Comparison of ENCODE assay signal across 9 cellular contexts in the genomic region with DNA sequence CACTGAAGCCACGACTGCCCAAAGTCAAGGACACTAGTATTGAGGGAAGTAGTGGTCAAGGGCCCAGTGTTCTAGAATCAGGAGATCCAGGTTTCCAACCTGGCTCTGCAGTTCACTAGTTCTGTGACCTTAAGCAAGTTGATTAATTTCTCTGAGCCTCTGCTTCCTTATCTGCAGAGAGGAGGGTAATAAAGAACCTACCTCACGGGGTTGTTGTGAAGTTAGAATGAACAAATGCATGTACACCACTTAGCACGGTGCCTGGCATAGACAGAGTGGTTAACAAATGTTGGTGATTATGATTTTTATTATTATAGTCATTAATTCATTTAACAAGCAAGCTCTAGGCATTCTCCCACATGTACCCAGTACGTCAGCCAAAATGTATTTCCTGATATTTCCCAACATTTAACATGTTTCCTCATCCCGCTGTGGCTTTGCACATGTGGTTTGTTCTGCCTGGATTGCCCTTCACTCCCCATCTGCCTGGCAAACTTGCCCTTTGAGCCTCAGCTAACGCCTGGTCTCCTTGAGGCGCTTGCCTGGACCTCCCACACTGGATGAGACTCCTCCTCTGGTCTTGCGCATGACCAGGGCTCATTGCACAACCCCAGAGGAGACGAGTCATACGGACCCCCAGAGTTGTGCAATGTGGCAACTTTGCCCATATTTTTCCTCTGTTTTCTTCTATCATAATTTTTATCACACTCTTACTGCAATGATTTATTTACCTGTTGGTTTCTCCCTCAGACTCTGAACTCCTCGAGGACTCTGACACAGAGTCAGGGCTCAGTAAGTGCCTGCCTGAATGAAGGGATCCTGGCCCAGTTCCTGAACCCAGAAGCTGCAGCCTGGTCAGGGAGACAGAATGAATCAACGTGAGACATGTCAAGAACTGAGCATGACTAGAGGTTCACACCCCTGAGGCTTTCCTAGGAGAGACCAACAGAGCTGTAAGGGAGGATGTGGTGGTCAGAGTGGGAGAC. TPM values are rescaled to one million over a fixed set of nuclear protein-coding genes. Genes with fewer than 3 reads are reported as not detected.
DNase-seq lines count a peak whose midpoint lies in the region; ATAC-seq and TF ChIP-seq lines count a peak whose summit lies in the region.
"Had no signal": no experiment of that assay in that cellular context is flagged by ENCODE, and none has a peak within 500 bp of the region (broad histone marks: within the 10 kb centered on the region; RNA-seq: fewer than 3 reads in every experiment).

No MANE protein-coding gene starts in this region.

- CTCF ChIA-PET in naive thymus-derived CD4-positive, alpha-beta T cell (lab: Charles Lee) = no interaction called here

- H3K36me3 ChIP-seq in esophagus (ENCODE audit: control insufficient read depth in 2 of 2, insufficient read depth in 2 of 2, low read length in 1 of 2) = no peaks in the 10 kb centered on the region
- no peaks in the 10 kb centered on the region for H3K36me3 ChIP-seq in naive thymus-derived CD4-positive, alpha-beta T cell (ENCODE audit: control insufficient read depth in 2 of 3, insufficient read depth in 3 of 3, low read length in 3 of 3)

- DNase-seq in AG10803 (ENCODE audit: low read depth) (peak; percentile 100), NCI-H1694 treated with DMSO at 0.1 percent for 48 hours (lab: John Stamatoyannopoulos, UW) (peak; percentile 100), NCI-H2171 (lab: John Stamatoyannopoulos, UW) (no peak), erythroblast (lab: John Stamatoyannopoulos, UW) (no peak), NCI-H2107 treated with DMSO at 0.1 percent for 48 hours (lab: John Stamatoyannopoulos, UW; ENCODE audit: unreplicated experiment) (no peak), NCI-H524 treated with DMSO at 0.1 percent for 48 hours (lab: John Stamatoyannopoulos, UW) (no peak)
- no peak for DNase-seq in naive thymus-derived CD4-positive, alpha-beta T cell
- DNase-seq: activated CD8-positive, alpha-beta memory T cell treated with anti-CD3 and anti-CD28 coated beads, Interleukin-2, amount 50 U/mL, for 4 hours had no signal

- no peaks in the 10 kb centered on the region for H3K9me3 ChIP-seq in esophagus (ENCODE audit: control insufficient read depth in 2 of 2, insufficient read depth in 1 of 2, low read depth in 1 of 2, low read length in 1 of 2)
- no peaks in the 10 kb centered on the region for H3K9me3 ChIP-seq in naive thymus-derived CD4-positive, alpha-beta T cell (ENCODE audit: control insufficient read depth in 2 of 3, low read length in 3 of 3)

- H3K27me3 Mint-ChIP-seq in naive thymus-derived CD4-positive, alpha-beta T cell = peaks cover 0 to 8% (median 3%) of the 10 kb centered on the region in 5 donors

- peaks cover 0 to 9% (median 0%) of the 10 kb centered on the region in 7 donors for H3K4me1 Mint-ChIP-seq in naive thymus-derived CD4-positive, alpha-beta T cell

- WGBS in esophagus, 2 donors = 30 to 35% methylated on average over 12 of the region's 12 CpGs

- no peak overlapping the region for H3K27ac Mint-ChIP-seq in naive thymus-derived CD4-positive, alpha-beta T cell

- peaks cover 0 to 3% of the 10 kb centered on the region in 2 donors for H3K4me1 ChIP-seq in esophagus (ENCODE audit: control insufficient read depth in 2 of 2, insufficient read depth in 2 of 2, low read length in 1 of 2)
- no peaks in the 10 kb centered on the region for H3K4me1 ChIP-seq in naive thymus-derived CD4-positive, alpha-beta T cell (ENCODE audit: control insufficient read depth in 2 of 2, insufficient read depth in 2 of 2, low read length in 2 of 2)

- H3K4me3 ChIP-seq in AG10803 (ENCODE audit: low read length) = no peak overlapping the region
- H3K4me3 ChIP-seq in esophagus (ENCODE audit: low read depth in 1 of 2, low read length in 2 of 2) = no peak overlapping the region
- no peak overlapping the region for H3K4me3 ChIP-seq in naive thymus-derived CD4-positive, alpha-beta T cell (ENCODE audit: low read length)

- intact Hi-C loops in naive thymus-derived CD4-positive, alpha-beta T cell (cut with micrococcal nuclease) = no loop called here

- no peak for TF ChIP-seq POLR2A in erythroblast (IDR thresholded peaks at IDR 0.05; ENCODE audit: low read length)

- POLR2A ChIA-PET in naive thymus-derived CD4-positive, alpha-beta T cell (lab: Charles Lee) = no interaction called here

- H3K27me3 ChIP-seq in esophagus (ENCODE audit: control insufficient read depth in 1 of 2, insufficient read depth in 2 of 2, low read length in 2 of 2) = no peaks in the 10 kb centered on the region
- H3K27me3 ChIP-seq in naive thymus-derived CD4-positive, alpha-beta T cell (ENCODE audit: control insufficient read depth in 2 of 2, insufficient read depth in 2 of 2, low read length in 2 of 2) = no peaks in the 10 kb centered on the region

- peak overlapping the region; percentile 61 to 81 for H3K27ac ChIP-seq in esophagus (ENCODE audit: low read depth in 2 of 2, low read length in 1 of 2)
- H3K27ac ChIP-seq in naive thymus-derived CD4-positive, alpha-beta T cell (ENCODE audit: low read depth, low read length) = no peak overlapping the region

- H3K36me3 Mint-ChIP-seq in naive thymus-derived CD4-positive, alpha-beta T cell = no peaks in the 10 kb centered on the region

- peak; percentile 82 for ATAC-seq in naive thymus-derived CD4-positive, alpha-beta T cell

- no peak overlapping the region for H3K4me3 Mint-ChIP-seq in naive thymus-derived CD4-positive, alpha-beta T cell

- no peaks in the 10 kb centered on the region for H3K9me3 Mint-ChIP-seq in naive thymus-derived CD4-positive, alpha-beta T cell

- no peak for TF ChIP-seq CTCF in AG10803 (conservative IDR thresholded peaks at IDR 0.05; ENCODE audit: low read length)

RNA-seq across cellular contexts. Expression of a gene that starts 20.7 kb away (rescaled TPM):
- 10 to 100 TPM; 14.5 to 30.4 TPM for polyA plus RNA-seq in esophagus
- total RNA-seq in naive thymus-derived CD4-positive, alpha-beta T cell = 1 to 10 TPM in 4 of 5 experiments, under 1 TPM in 1; 0.70 to 8.7 (median 4.4) TPM
- polyA plus RNA-seq in naive thymus-derived CD4-positive, alpha-beta T cell = under 1 TPM; 0.14 to 0.43 TPM

RNA-seq across cellular contexts. Expression of a gene that starts 32.5 kb away (rescaled TPM):
- 1 to 10 TPM; 5.1 to 9.5 TPM for polyA plus RNA-seq in esophagus
- total RNA-seq in naive thymus-derived CD4-positive, alpha-beta T cell = 1 to 10 TPM in 2 of 5 experiments, under 1 TPM in 2, not detected in 1; 0.30 to 8.1 (median 0.83) TPM
- under 1 TPM in 1 of 2 donors, not detected in 1; 0.05 TPM for polyA plus RNA-seq in naive thymus-derived CD4-positive, alpha-beta T cell

RNA-seq across cellular contexts. Expression of a gene that starts 50.9 kb away (rescaled TPM):
- 10 to 100 TPM; 15.0 to 24.1 TPM for polyA plus RNA-seq in esophagus
- 10 to 100 TPM; 12.4 to 21.7 (median 19.5) TPM for total RNA-seq in naive thymus-derived CD4-positive, alpha-beta T cell
- polyA plus RNA-seq in naive thymus-derived CD4-positive, alpha-beta T cell = 10 to 100 TPM in 1 of 2 donors, 1 to 10 TPM in 1; 8.2 to 14.5 TPM

Comparison
In these comparisons a context has a peak if more than half of its experiments do, and no peak if none do; other contexts are left out.
1. DNase-seq: peak in AG10803 (single experiment) and NCI-H1694 treated with DMSO at 0.1 percent for 48 hours (single experiment); none in naive thymus-derived CD4-positive, alpha-beta T cell (0 of 9), NCI-H2171 (single experiment), erythroblast (0 of 2), NCI-H2107 treated with DMSO at 0.1 percent for 48 hours (single experiment) and NCI-H524 treated with DMSO at 0.1 percent for 48 hours (single experiment).
2. RNA of a gene that starts 20.7 kb away (polyA plus RNA-seq): 14.5 to 30.4 TPM in esophagus; 0.14 to 0.43 TPM in naive thymus-derived CD4-positive, alpha-beta T cell; every median in the first group is over 10 times any median in the second.
3. RNA of a gene that starts 32.5 kb away (polyA plus RNA-seq): 5.1 to 9.5 TPM in esophagus; 0.05 TPM in naive thymus-derived CD4-positive, alpha-beta T cell; every median in the first group is over 4 times any median in the second.